8 cellular contexts compared by ENCODE assay signal in genomic region chr17:67629963-67630320, GRCh38.
A peak's percentile ranks its signal among the peaks of the same experiment; 100 is the strongest.
DNase-seq lines count a peak whose midpoint lies in the region; ATAC-seq and TF ChIP-seq lines count a peak whose summit lies in the region.

No MANE protein-coding gene starts in this region.

- H3K4me1 ChIP-seq in OCI-LY3 (ENCODE audit: low read length): peaks cover 14% of the 10 kb centered on the region

- no peak overlapping the region for H3K4me3 Mint-ChIP-seq in activated T-helper 2 cell treated with anti-CD3 and anti-CD28 coated beads, Interferon-gamma antibody, Interleukin-2, Interleukin-4, amounts not matched to agents 10 μg/mL and 5 μg/mL and 100 μg/mL, durations not matched to agents 14 hours and 24 hours and 36 hours (ENCODE audit: low read depth)

- ATAC-seq in sciatic nerve: peak; percentile 80

- H3K9ac ChIP-seq in OCI-LY3 (ENCODE audit: low read length): no peak overlapping the region

- H3K27ac Mint-ChIP-seq in activated T-helper 2 cell treated with anti-CD3 and anti-CD28 coated beads, Interferon-gamma antibody, Interleukin-2, Interleukin-4, amounts not matched to agents 10 μg/mL and 5 μg/mL and 100 μg/mL, durations not matched to agents 14 hours and 24 hours and 36 hours: no peak overlapping the region

- intact Hi-C loops in sciatic nerve (cut with DNase I): no loop called here
- intact Hi-C loops in activated T-helper 2 cell treated with anti-CD3 and anti-CD28 coated beads, Interferon-gamma antibody, Interleukin-2, Interleukin-4, amounts not matched to agents 10 μg/mL and 5 μg/mL and 100 μg/mL, durations not matched to agents 14 hours and 24 hours and 36 hours (cut with micrococcal nuclease): loop anchor here (2.0 kb wide), 1 partner anchor 255 kb away; no protein-coding TSS in a partner anchor

- H3K4me2 ChIP-seq in OCI-LY3 (ENCODE audit: low read length): peak overlapping the region; percentile 39

- TF ChIP-seq CTCF in OCI-LY3 (IDR thresholded peaks at IDR 0.05; ENCODE audit: low read depth, low read length) (peak; percentile 68), fibroblast of the aortic adventitia (IDR thresholded peaks at IDR 0.05; ENCODE audit: insufficient read depth, low read length) (peak; percentile 77)

- H3K27ac ChIP-seq in OCI-LY3 (ENCODE audit: low read length): no peak overlapping the region

- no peak overlapping the region for H3K4me3 ChIP-seq in OCI-LY3 (ENCODE audit: low read length)
- H3K4me3 ChIP-seq in fibroblast of the aortic adventitia (ENCODE audit: low read depth, low read length): no peak overlapping the region

- no peaks in the 10 kb centered on the region for H3K36me3 ChIP-seq in OCI-LY3 (replicated peaks; ENCODE audit: low read depth, low read length)

- H3K27me3 ChIP-seq in OCI-LY3 (ENCODE audit: low read depth, low read length): no peaks in the 10 kb centered on the region

- no peaks in the 10 kb centered on the region for H3K9me3 ChIP-seq in OCI-LY3 (ENCODE audit: insufficient read depth, low read length)

- H4K20me1 ChIP-seq in OCI-LY3 (ENCODE audit: insufficient read depth, low read length): no peaks in the 10 kb centered on the region

- H3K9me3 Mint-ChIP-seq in activated T-helper 2 cell treated with anti-CD3 and anti-CD28 coated beads, Interferon-gamma antibody, Interleukin-2, Interleukin-4, amounts not matched to agents 10 μg/mL and 5 μg/mL and 100 μg/mL, durations not matched to agents 14 hours and 24 hours and 36 hours: no peaks in the 10 kb centered on the region

- H3K4me1 Mint-ChIP-seq in activated T-helper 2 cell treated with anti-CD3 and anti-CD28 coated beads, Interferon-gamma antibody, Interleukin-2, Interleukin-4, amounts not matched to agents 10 μg/mL and 5 μg/mL and 100 μg/mL, durations not matched to agents 14 hours and 24 hours and 36 hours (ENCODE audit: low read depth): no peaks in the 10 kb centered on the region

- no peaks in the 10 kb centered on the region for H3K27me3 Mint-ChIP-seq in activated T-helper 2 cell treated with anti-CD3 and anti-CD28 coated beads, Interferon-gamma antibody, Interleukin-2, Interleukin-4, amounts not matched to agents 10 μg/mL and 5 μg/mL and 100 μg/mL, durations not matched to agents 14 hours and 24 hours and 36 hours (ENCODE audit: low read depth)

- H3K79me2 ChIP-seq in OCI-LY3 (ENCODE audit: low read length): no peaks in the 10 kb centered on the region

- DNase-seq in AG08396 (ENCODE audit: low spot score) (peak; percentile 65), H4 (ENCODE audit: low spot score) (peak; percentile 43), fibroblast of the aortic adventitia (ENCODE audit: low read depth) (peak; percentile 87), sciatic nerve (ENCODE audit: low spot score) (no peak), KG1 (lab: John Stamatoyannopoulos, UW) (no peak), Ammon's horn (ENCODE audit: low spot score) (no peak)
- no peak for DNase-seq in activated T-helper 2 cell treated with anti-CD3 and anti-CD28 coated beads, Interferon-gamma antibody, Interleukin-2, Interleukin-4, amounts not matched to agents 10 μg/mL and 5 μg/mL and 100 μg/mL, durations not matched to agents 14 hours and 24 hours and 36 hours (ENCODE audit: low spot score)

- no peaks in the 10 kb centered on the region for H3K36me3 Mint-ChIP-seq in activated T-helper 2 cell treated with anti-CD3 and anti-CD28 coated beads, Interferon-gamma antibody, Interleukin-2, Interleukin-4, amounts not matched to agents 10 μg/mL and 5 μg/mL and 100 μg/mL, durations not matched to agents 14 hours and 24 hours and 36 hours (ENCODE audit: low read depth)

- H2AFZ ChIP-seq in OCI-LY3 (ENCODE audit: low read depth, low read length): 0 out of 2 replicates have a peak overlapping the region, but pooled peaks have one; percentile 12

Comparison
In these comparisons a context has a peak if more than half of its experiments do, and no peak if none do; other contexts are left out.
1. DNase-seq: peak in AG08396 (single experiment), H4 (single experiment) and fibroblast of the aortic adventitia (single experiment); none in sciatic nerve (single experiment), KG1 (single experiment), Ammon's horn (single experiment) and activated T-helper 2 cell treated with anti-CD3 and anti-CD28 coated beads, Interferon-gamma antibody, Interleukin-2, Interleukin-4, amounts not matched to agents 10 μg/mL and 5 μg/mL and 100 μg/mL, durations not matched to agents 14 hours and 24 hours and 36 hours (single experiment).